9 cellular contexts compared by ENCODE assay signal in genomic region chr2:36359006-36359580, GRCh38. TPM values are rescaled to one million over a fixed set of nuclear protein-coding genes. Genes with fewer than 3 reads are reported as not detected.
A peak's percentile ranks its signal among the peaks of the same experiment; 100 is the strongest.
DNase-seq lines count a peak whose midpoint lies in the region; ATAC-seq, FAIRE-seq and TF ChIP-seq lines count a peak whose summit lies in the region.
"Had no signal": no experiment of that assay in that cellular context is flagged by ENCODE, and none has a peak within 500 bp of the region (broad histone marks: within the 10 kb centered on the region; RNA-seq: fewer than 3 reads in every experiment).

No MANE protein-coding gene starts in this region.

- no peaks in the 10 kb centered on the region for H4K20me1 ChIP-seq in MM.1S (ENCODE audit: insufficient read depth, low read length)

- WGBS in endodermal cell (ENCODE audit: insufficient coverage in 1 of 2, insufficient read length in 1 of 2), 2 experiments, result 67 to 97% methylated on average over 2 to 4 of the region's 6 CpGs
- WGBS in psoas muscle, 3 donors, result 51 to 54% (median 52%) methylated on average over 6 of the region's 6 CpGs

- ATAC-seq in psoas muscle, result no peak

- no peak overlapping the region for H3K4me2 ChIP-seq in MM.1S (ENCODE audit: low read depth, low read length)

- H3K9me2 ChIP-seq in MM.1S (replicated peaks; ENCODE audit: insufficient read depth, low read length), result no peaks in the 10 kb centered on the region

- peaks cover 10% of the 10 kb centered on the region for H3K27me3 Mint-ChIP-seq in endodermal cell (ENCODE audit: insufficient read depth)

- H3K79me2 ChIP-seq in MM.1S (ENCODE audit: low read length), result no peaks in the 10 kb centered on the region

- H3K4me3 Mint-ChIP-seq in endodermal cell, result no peak overlapping the region

- no peak overlapping the region for H3K9ac ChIP-seq in MM.1S (ENCODE audit: low read length)
- H3K9ac ChIP-seq in endodermal cell (ENCODE audit: extremely low read depth, low read length, poor library complexity, severe bottlenecking), result no peak overlapping the region

- H3K9me3 ChIP-seq in MM.1S (replicated peaks; ENCODE audit: insufficient read depth, low read length), result no peaks in the 10 kb centered on the region
- H3K9me3 ChIP-seq in endodermal cell (ENCODE audit: control insufficient read depth, low read length), result no peaks in the 10 kb centered on the region
- H3K9me3 ChIP-seq in psoas muscle, result no peaks in the 10 kb centered on the region

- no peaks in the 10 kb centered on the region for H3K36me3 ChIP-seq in MM.1S (replicated peaks; ENCODE audit: insufficient read depth, low read length)
- no peaks in the 10 kb centered on the region for H3K36me3 ChIP-seq in endodermal cell (ENCODE audit: control insufficient read depth, insufficient read depth, low read length)
- H3K36me3 ChIP-seq in psoas muscle (ENCODE audit: insufficient read depth in 1 of 2, low read depth in 1 of 2), result peaks cover 0 to 5% of the 10 kb centered on the region in 2 donors

- TF ChIP-seq CTCF in D721Med (IDR thresholded peaks at IDR 0.05; ENCODE audit: insufficient read depth, missing control alignments) (peak; percentile 40), MM.1S (IDR thresholded peaks at IDR 0.05; ENCODE audit: low read length) (peak; percentile 51), endodermal cell (conservative IDR thresholded peaks at IDR 0.05) (peak; percentile 62), psoas muscle (IDR thresholded peaks at IDR 0.05) (peak; percentile 25)

- H3K27me3 ChIP-seq in MM.1S (replicated peaks; ENCODE audit: insufficient read depth, low read length), result peaks cover 9% of the 10 kb centered on the region; the same call in 1 of the 2 replicates
- peaks cover 9% of the 10 kb centered on the region for H3K27me3 ChIP-seq in endodermal cell (ENCODE audit: control insufficient read depth, insufficient read depth, low read length, poor library complexity, severe bottlenecking)
- H3K27me3 ChIP-seq in psoas muscle (ENCODE audit: insufficient read depth in 3 of 3, low read length in 2 of 3), result no peaks in the 10 kb centered on the region

- H3K4me1 ChIP-seq in MM.1S (ENCODE audit: low read length) (0 out of 2 replicates have a peak, but pooled peaks cover 9% of the 10 kb centered on the region), endodermal cell (ENCODE audit: control insufficient read depth, insufficient read depth, low read length) (peaks cover 7% of the 10 kb centered on the region), psoas muscle (peaks cover 57% of the 10 kb centered on the region)

- peaks cover 61% of the 10 kb centered on the region for H3K4me1 Mint-ChIP-seq in endodermal cell

- H3K27ac Mint-ChIP-seq in endodermal cell, result no peak overlapping the region

- no peak for DNase-seq in D721Med (ENCODE audit: insufficient read length, low spot score)
- peak; percentile 32 for DNase-seq in MM.1S
- DNase-seq in endodermal cell, result no peak
- no peak for DNase-seq in psoas muscle
- DNase-seq in NCI-H2029 (lab: John Stamatoyannopoulos, UW), result no peak
- DNase-seq in hepatic stellate cell (ENCODE audit: low spot score), result no peak
- no peak for DNase-seq in NK-92 (lab: John Stamatoyannopoulos, UW; ENCODE audit: unreplicated experiment)
- no peak for DNase-seq in retina
- DNase-seq: NCI-H1105 had no signal

- no peak for FAIRE-seq in D721Med (lab: Jason Lieb, UNC)

- H3K9me3 Mint-ChIP-seq in endodermal cell, result no peaks in the 10 kb centered on the region

- H2AFZ ChIP-seq in MM.1S (ENCODE audit: low read length), result no peak overlapping the region

- H3K36me3 Mint-ChIP-seq in endodermal cell (ENCODE audit: low read depth), result no peaks in the 10 kb centered on the region

- H3K27ac ChIP-seq in MM.1S (ENCODE audit: low read length) (no peak overlapping the region), endodermal cell (ENCODE audit: low read depth, low read length) (no peak overlapping the region), psoas muscle (peak overlapping the region; percentile 92)

- H3K4me3 ChIP-seq in MM.1S (ENCODE audit: low read length) (no peak overlapping the region), endodermal cell (ENCODE audit: low read length) (peak overlapping the region; percentile 92), psoas muscle (peak overlapping the region; percentile 95)

- intact Hi-C loops in psoas muscle (cut with DNase I), result loop anchor here (5.0 to 10.0 kb wide), 5 partner anchors 48 to 236 kb away; partner anchors contain the start of gene FEZ2 (in 1 of the 2)

- peaks cover 11% of the 10 kb centered on the region for H3F3A ChIP-seq in MM.1S (ENCODE audit: insufficient read depth, low read length)

RNA-seq across cellular contexts. Expression of gene CRIM1, which starts 3.5 kb away (rescaled TPM):
- total RNA-seq in endodermal cell (10 to 100 TPM; 26.7 to 26.9 TPM), psoas muscle (10 to 100 TPM; 49.8 to 66.2 (median 56.3) TPM)
- 14.9 TPM for polyA plus RNA-seq in endodermal cell (2013, experiment 1 of 2)
- polyA plus RNA-seq in endodermal cell (2013, experiment 2 of 2), result 15.4 TPM
- 10 to 100 TPM; 10.2 to 68.1 (median 53.1) TPM for polyA plus RNA-seq in psoas muscle
